In genomic region chr9:36082928-36083327, GRCh38 we compare ENCODE assay signal across 30 cellular contexts.
"Had no signal": no experiment of that assay in that cellular context is flagged by ENCODE, and none has a peak within 500 bp of the region (broad histone marks: within the 10 kb centered on the region; RNA-seq: fewer than 3 reads in every experiment).

No MANE protein-coding gene starts in this region.

- H3K36me3 ChIP-seq: brain microvascular endothelial cell, SJCRH30, WERI-Rb-1 had no signal

- H3K4me1 ChIP-seq: SJCRH30 had no signal

- H3K4me3 Mint-ChIP-seq: activated CD4-positive, alpha-beta memory T cell treated with anti-CD3 and anti-CD28 coated beads, Interleukin-2, amount 10 ng/mL, durations not matched to agents 7 days and 5 days; activated CD8-positive, alpha-beta memory T cell treated with anti-CD3 and anti-CD28 coated beads, Interleukin-2, amount 10 ng/mL, durations not matched to agents 7 days and 5 days; activated naive CD8-positive, alpha-beta T cell treated with anti-CD3 and anti-CD28 coated beads for 36 hours had no signal

- H3K9me3 ChIP-seq: SJCRH30 had no signal

- DNase-seq: activated CD4-positive, alpha-beta memory T cell treated with anti-CD3 and anti-CD28 coated beads, Interleukin-2, amount 10 ng/mL, durations not matched to agents 7 days and 5 days; activated CD4-positive, alpha-beta T cell treated with anti-CD3 and anti-CD28 coated beads for 1 hour; activated CD4-positive, alpha-beta T cell treated with anti-CD3 and anti-CD28 coated beads for 48 hours; activated CD4-positive, CD25-positive, alpha-beta regulatory T cell; activated CD8-positive, alpha-beta memory T cell treated with anti-CD3 and anti-CD28 coated beads for 24 hours; activated CD8-positive, alpha-beta memory T cell treated with anti-CD3 and anti-CD28 coated beads, Interleukin-2, amount 10 ng/mL, durations not matched to agents 7 days and 5 days; activated CD8-positive, alpha-beta memory T cell treated with anti-CD3 and anti-CD28 coated beads, Interleukin-2, amount 50 U/mL, for 48 hours; activated effector memory CD4-positive, alpha-beta T cell treated with anti-CD3 and anti-CD28 coated beads, Interleukin-2, amount 50 U/mL, for 16 hours; activated naive CD4-positive, alpha-beta T cell; activated naive CD4-positive, alpha-beta T cell treated with anti-CD3 and anti-CD28 coated beads, Interleukin-2, amount 50 U/mL, for 16 hours; activated naive CD8-positive, alpha-beta T cell treated with anti-CD3 and anti-CD28 coated beads for 36 hours; activated T-cell treated with anti-CD3 and anti-CD28 coated beads, Interleukin-2, amount 50 U/mL, for 48 hours; amniotic stem cell; aorta; brain microvascular endothelial cell; NCI-H1105; NCI-H1417 treated with DMSO at 0.1 percent for 48 hours; NCI-H187 treated with DMSO at 0.1 percent for 48 hours; NCI-H2081; NCI-H2171 treated with DMSO at 0.1 percent for 48 hours; NCI-H2227 treated with DMSO at 0.1 percent for 48 hours; NCI-H446; NCI-H510A treated with DMSO at 0.1 percent for 48 hours; NCI-H69; SHP77; SJCRH30; T1000; WERI-Rb-1 had no signal

- ATAC-seq: activated CD8-positive, alpha-beta memory T cell treated with anti-CD3 and anti-CD28 coated beads, Interleukin-2, amount 10 ng/mL, durations not matched to agents 7 days and 5 days; Panc1 had no signal

- H3K27me3 Mint-ChIP-seq: activated CD4-positive, alpha-beta memory T cell treated with anti-CD3 and anti-CD28 coated beads, Interleukin-2, amount 10 ng/mL, durations not matched to agents 7 days and 5 days; activated CD8-positive, alpha-beta memory T cell treated with anti-CD3 and anti-CD28 coated beads, Interleukin-2, amount 10 ng/mL, durations not matched to agents 7 days and 5 days; activated naive CD8-positive, alpha-beta T cell treated with anti-CD3 and anti-CD28 coated beads for 36 hours had no signal

- H3K9me3 Mint-ChIP-seq: activated CD4-positive, alpha-beta memory T cell treated with anti-CD3 and anti-CD28 coated beads, Interleukin-2, amount 10 ng/mL, durations not matched to agents 7 days and 5 days had no signal

- H3K27me3 ChIP-seq: brain microvascular endothelial cell, SJCRH30 had no signal

- H3K4me1 Mint-ChIP-seq: activated CD4-positive, alpha-beta memory T cell treated with anti-CD3 and anti-CD28 coated beads, Interleukin-2, amount 10 ng/mL, durations not matched to agents 7 days and 5 days; activated naive CD8-positive, alpha-beta T cell treated with anti-CD3 and anti-CD28 coated beads for 36 hours had no signal

- H3K27ac Mint-ChIP-seq: activated CD4-positive, alpha-beta memory T cell treated with anti-CD3 and anti-CD28 coated beads, Interleukin-2, amount 10 ng/mL, durations not matched to agents 7 days and 5 days; activated CD8-positive, alpha-beta memory T cell treated with anti-CD3 and anti-CD28 coated beads, Interleukin-2, amount 10 ng/mL, durations not matched to agents 7 days and 5 days; activated naive CD8-positive, alpha-beta T cell treated with anti-CD3 and anti-CD28 coated beads for 36 hours had no signal

- H3K27ac ChIP-seq: brain microvascular endothelial cell, SJCRH30, SK-N-MC, WERI-Rb-1 had no signal

- H3K4me3 ChIP-seq: SJCRH30, SK-N-MC had no signal
